Comparison of ENCODE assay signal across 17 cellular contexts in the genomic region with DNA sequence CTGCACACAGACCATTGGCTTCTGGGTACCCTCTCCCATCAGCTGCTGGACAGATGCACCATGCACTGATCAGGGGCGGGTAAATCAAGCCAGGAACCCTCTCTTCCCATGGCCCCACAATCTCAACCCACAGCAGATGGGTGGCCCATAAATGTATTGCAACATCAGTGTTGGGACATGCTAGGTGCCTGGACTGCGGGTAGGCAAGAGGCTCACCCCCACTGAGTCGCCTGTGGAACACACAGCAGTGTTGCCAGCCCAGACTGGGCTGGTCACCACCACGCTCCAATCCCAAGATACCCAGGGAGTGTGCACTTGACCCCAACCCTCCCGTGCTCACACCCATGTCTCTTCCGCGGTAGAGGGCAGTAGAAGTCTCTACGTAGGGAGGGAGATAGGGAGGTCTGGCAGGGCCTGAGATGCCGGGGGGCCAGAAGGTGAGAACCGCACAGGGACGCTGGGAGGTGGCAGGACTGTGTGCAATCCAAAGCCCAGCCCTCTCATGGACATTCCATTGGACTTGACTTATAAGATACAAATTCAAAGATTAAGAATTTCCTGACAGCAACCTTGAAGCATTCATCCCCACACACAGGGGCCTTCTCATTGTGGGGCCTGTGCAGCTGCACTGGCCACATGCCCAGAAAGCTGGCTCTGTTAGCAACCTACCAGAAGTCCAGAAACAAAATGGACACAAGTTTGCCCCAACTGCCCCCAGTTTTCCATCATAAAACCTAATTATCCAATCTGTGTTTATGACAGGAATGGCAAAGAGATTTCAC.
DNase-seq lines count a peak whose midpoint lies in the region; ATAC-seq, FAIRE-seq and TF ChIP-seq lines count a peak whose summit lies in the region.
"Had no signal": no experiment of that assay in that cellular context is flagged by ENCODE, and none has a peak within 500 bp of the region (broad histone marks: within the 10 kb centered on the region; RNA-seq: fewer than 3 reads in every experiment).

No MANE protein-coding gene starts in this region.

- H3K27me3 Mint-ChIP-seq in astrocyte (ENCODE audit: low read depth, unreplicated experiment): no peaks in the 10 kb centered on the region
- H3K27me3 Mint-ChIP-seq: activated naive CD4-positive, alpha-beta T cell treated with anti-CD3 and anti-CD28 coated beads, Interleukin-2, amount 50 U/mL, for 24 hours had no signal

- no peak for TF ChIP-seq POLR2A in lower leg skin (IDR thresholded peaks at IDR 0.05)

- peaks cover 7% of the 10 kb centered on the region for H4K20me1 ChIP-seq in astrocyte (ENCODE audit: insufficient read depth, low read length)

- H3K27me3 ChIP-seq in astrocyte (ENCODE audit: insufficient read depth, low read length): no peaks in the 10 kb centered on the region
- H3K27me3 ChIP-seq: MG63, suprapubic skin had no signal

- WGBS in lower leg skin, 2 donors: 86 to 90% methylated on average over 11 of the region's 11 CpGs

- FAIRE-seq in astrocyte (lab: Jason Lieb, UNC): no peak
- FAIRE-seq: colon, RCC 7860 had no signal

- H3K4me1 ChIP-seq in astrocyte (ENCODE audit: insufficient read depth, low read length): no peaks in the 10 kb centered on the region

- H3K36me3 ChIP-seq in astrocyte (ENCODE audit: insufficient read depth, low read length): no peaks in the 10 kb centered on the region
- H3K36me3 ChIP-seq: MG63 had no signal

- no peaks in the 10 kb centered on the region for H3K9me3 ChIP-seq in astrocyte (ENCODE audit: insufficient read depth, low read depth, low read length)
- H3K9me3 ChIP-seq: MG63, suprapubic skin had no signal

- peaks cover 7% of the 10 kb centered on the region for H3K36me3 Mint-ChIP-seq in astrocyte (ENCODE audit: low read depth, unreplicated experiment)
- H3K36me3 Mint-ChIP-seq: activated naive CD4-positive, alpha-beta T cell treated with anti-CD3 and anti-CD28 coated beads, Interleukin-2, amount 50 U/mL, for 24 hours had no signal

- CTCF ChIA-PET in HEK293T (lab: Yijun Ruan, JAX): no interaction called here

- H3K4me1 Mint-ChIP-seq in astrocyte (ENCODE audit: low read depth, unreplicated experiment): peaks cover 9% of the 10 kb centered on the region
- H3K4me1 Mint-ChIP-seq: activated naive CD4-positive, alpha-beta T cell treated with anti-CD3 and anti-CD28 coated beads, Interleukin-2, amount 50 U/mL, for 24 hours had no signal

- no peak overlapping the region for H3K27ac Mint-ChIP-seq in astrocyte (ENCODE audit: unreplicated experiment)
- H3K27ac Mint-ChIP-seq: activated naive CD4-positive, alpha-beta T cell treated with anti-CD3 and anti-CD28 coated beads, Interleukin-2, amount 50 U/mL, for 24 hours had no signal

- no peak overlapping the region for H2AFZ ChIP-seq in astrocyte (ENCODE audit: low read depth, low read length)

- ATAC-seq in sciatic nerve: peak; percentile 80
- ATAC-seq in GM18498 (IDR thresholded peaks at IDR 0.05; ENCODE audit: unreplicated experiment): no peak
- no peak for ATAC-seq in GM21447 (IDR thresholded peaks at IDR 0.05; ENCODE audit: unreplicated experiment)

- DNase-seq in HuH-7 (ENCODE audit: low spot score) (peak; percentile 16), astrocyte (ENCODE audit: low read depth) (peak; percentile 71), head of caudate nucleus (peak; percentile 58 to 93 (median 83)), sciatic nerve (ENCODE audit: low spot score) (no peak), HEK293T (ENCODE audit: extremely low spot score) (no peak), lower leg skin (ENCODE audit: low spot score in 2 of 2) (no peak)
- DNase-seq: activated CD4-positive, alpha-beta T cell treated with anti-CD3 and anti-CD28 coated beads for 1 hour; activated CD8-positive, alpha-beta memory T cell treated with anti-CD3 and anti-CD28 coated beads, Interleukin-2, amount 50 U/mL, for 48 hours; MG63; NCI-H774 had no signal

- no peaks in the 10 kb centered on the region for H3K9me3 Mint-ChIP-seq in astrocyte (ENCODE audit: unreplicated experiment)
- H3K9me3 Mint-ChIP-seq: activated naive CD4-positive, alpha-beta T cell treated with anti-CD3 and anti-CD28 coated beads, Interleukin-2, amount 50 U/mL, for 24 hours had no signal

- H3K4me2 ChIP-seq in astrocyte (ENCODE audit: low read length): no peak overlapping the region

- no peak overlapping the region for H3K4me3 ChIP-seq in astrocyte (ENCODE audit: insufficient read depth, low read depth, low read length)
- no peak overlapping the region for H3K4me3 ChIP-seq in lower leg skin (ENCODE audit: low read depth, poor library complexity, severe bottlenecking)
- H3K4me3 ChIP-seq: MG63, suprapubic skin had no signal

- intact Hi-C loops in head of caudate nucleus (cut with DNase I) (no loop called here), sciatic nerve (cut with DNase I) (no loop called here), lower leg skin (cut with DNase I; ENCODE audit: low total_unique reads) (no loop called here)

- H3K9ac ChIP-seq in astrocyte (ENCODE audit: low read length): no peak overlapping the region

- no peaks in the 10 kb centered on the region for H3K79me2 ChIP-seq in astrocyte (ENCODE audit: insufficient read depth, low read length)

- POLR2A ChIA-PET in HEK293T (lab: Yijun Ruan, JAX): no interaction called here

- no peak for TF ChIP-seq CTCF in astrocyte (IDR thresholded peaks at IDR 0.05; ENCODE audit: insufficient read depth, low read depth, low read length)
- no peak for TF ChIP-seq CTCF in lower leg skin (IDR thresholded peaks at IDR 0.05)

- no peak overlapping the region for H3K4me3 Mint-ChIP-seq in astrocyte (ENCODE audit: unreplicated experiment)
- H3K4me3 Mint-ChIP-seq: activated naive CD4-positive, alpha-beta T cell treated with anti-CD3 and anti-CD28 coated beads, Interleukin-2, amount 50 U/mL, for 24 hours had no signal

- H3K27ac ChIP-seq in astrocyte (ENCODE audit: low read depth, low read length): no peak overlapping the region
- H3K27ac ChIP-seq: C4-2B, suprapubic skin had no signal

TF ChIP-seq in HEK293T, 16 proteins besides CTCF, POLR2A, EP300 and RAD21:
- TF ChIP-seq ARNT (IDR thresholded peaks at IDR 0.05) (no peak), L3MBTL2 (conservative IDR thresholded peaks at IDR 0.05) (no peak), BHLHE40 (IDR thresholded peaks at IDR 0.05; ENCODE audit: borderline replicate concordance) (no peak), SUZ12 (IDR thresholded peaks at IDR 0.05) (no peak), LEF1 (IDR thresholded peaks at IDR 0.05; ENCODE audit: borderline replicate concordance) (no peak), NFRKB (IDR thresholded peaks at IDR 0.05) (no peak), ZNF384 (IDR thresholded peaks at IDR 0.05) (no peak), FOXK2 (IDR thresholded peaks at IDR 0.05) (no peak), HDGF (IDR thresholded peaks at IDR 0.05; ENCODE audit: borderline replicate concordance) (no peak), ELF4 (IDR thresholded peaks at IDR 0.05) (no peak), TARDBP (IDR thresholded peaks at IDR 0.05) (no peak), FOXM1 (IDR thresholded peaks at IDR 0.05; ENCODE audit: borderline replicate concordance) (no peak), CTBP1 (IDR thresholded peaks at IDR 0.05; ENCODE audit: borderline replicate concordance) (no peak), FOXA1 (IDR thresholded peaks at IDR 0.05) (no peak), SP1 (IDR thresholded peaks at IDR 0.05) (no peak)
- TF ChIP-seq, protein P1, sequence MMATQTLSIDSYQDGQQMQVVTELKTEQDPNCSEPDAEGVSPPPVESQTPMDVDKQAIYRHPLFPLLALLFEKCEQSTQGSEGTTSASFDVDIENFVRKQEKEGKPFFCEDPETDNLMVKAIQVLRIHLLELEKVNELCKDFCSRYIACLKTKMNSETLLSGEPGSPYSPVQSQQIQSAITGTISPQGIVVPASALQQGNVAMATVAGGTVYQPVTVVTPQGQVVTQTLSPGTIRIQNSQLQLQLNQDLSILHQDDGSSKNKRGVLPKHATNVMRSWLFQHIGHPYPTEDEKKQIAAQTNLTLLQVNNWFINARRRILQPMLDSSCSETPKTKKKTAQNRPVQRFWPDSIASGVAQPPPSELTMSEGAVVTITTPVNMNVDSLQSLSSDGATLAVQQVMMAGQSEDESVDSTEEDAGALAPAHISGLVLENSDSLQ (IDR thresholded peaks at IDR 0.05): no peak
TF ChIP-seq in HEK293T: peak in this region for 0.

Comparison
In these comparisons a context has a peak if more than half of its experiments do, and no peak if none do; other contexts are left out.
1. DNase-seq: peak in HuH-7 (single experiment), astrocyte (single experiment) and head of caudate nucleus (42 of 42); none in sciatic nerve (single experiment), HEK293T (single experiment) and lower leg skin (0 of 2).